In the genomic region with DNA sequence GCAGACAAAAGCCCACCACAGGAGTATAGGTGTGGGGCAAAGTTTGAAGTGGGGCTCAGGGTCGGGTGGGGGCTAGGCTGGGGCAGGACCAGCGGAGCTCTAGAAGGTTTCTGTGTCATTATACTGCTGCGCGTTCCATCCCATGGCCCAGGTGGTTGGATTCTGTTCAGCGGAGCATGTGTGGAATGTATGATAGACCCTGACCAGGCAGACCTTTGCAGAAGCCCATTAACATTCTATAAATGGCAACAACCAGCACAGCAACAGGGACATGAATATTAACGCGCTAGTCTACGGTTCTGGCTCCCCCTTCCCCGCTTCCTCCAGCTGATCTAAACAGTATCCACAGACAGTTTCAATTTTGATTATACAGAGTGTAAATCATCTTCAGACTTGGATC, we compare ENCODE assay signal across 26 cellular contexts.
"Had no signal": no experiment of that assay in that cellular context is flagged by ENCODE, and none has a peak within 500 bp of the region (broad histone marks: within the 10 kb centered on the region; RNA-seq: fewer than 3 reads in every experiment).

No MANE protein-coding gene starts in this region.

- H3K4me3 ChIP-seq: SJCRH30, SK-N-MC had no signal

- H3K4me3 Mint-ChIP-seq: activated CD4-positive, alpha-beta T cell treated with anti-CD3 and anti-CD28 coated beads, Interleukin-2, amount 10 ng/mL, durations not matched to agents 24 days and 14 days; activated CD8-positive, alpha-beta T cell treated with anti-CD3 and anti-CD28 coated beads for 36 hours; activated naive CD8-positive, alpha-beta T cell treated with anti-CD3 and anti-CD28 coated beads for 36 hours; activated T-cell treated with anti-CD3 and anti-CD28 coated beads, Interleukin-2, amount 50 U/mL, for 72 hours; activated T-helper 17 cell treated with anti-CD3 and anti-CD28 coated beads, Interleukin-2, amount 50 U/mL, for 72 hours had no signal

- H3K9me3 Mint-ChIP-seq: activated CD4-positive, alpha-beta T cell treated with anti-CD3 and anti-CD28 coated beads, Interleukin-2, amount 10 ng/mL, durations not matched to agents 24 days and 14 days; activated CD8-positive, alpha-beta T cell treated with anti-CD3 and anti-CD28 coated beads for 36 hours; activated naive CD8-positive, alpha-beta T cell treated with anti-CD3 and anti-CD28 coated beads for 36 hours; activated T-cell treated with anti-CD3 and anti-CD28 coated beads, Interleukin-2, amount 50 U/mL, for 72 hours; activated T-helper 17 cell treated with anti-CD3 and anti-CD28 coated beads, Interleukin-2, amount 50 U/mL, for 72 hours had no signal

- DNase-seq: activated CD4-positive, alpha-beta T cell treated with anti-CD3 and anti-CD28 coated beads, Interleukin-2, amount 10 ng/mL, durations not matched to agents 24 days and 14 days; activated CD4-positive, alpha-beta T cell treated with anti-CD3 and anti-CD28 coated beads, Interleukin-2, amount 50 U/mL, for 4 hours; activated CD8-positive, alpha-beta T cell treated with anti-CD3 and anti-CD28 coated beads for 36 hours; activated effector memory CD4-positive, alpha-beta T cell treated with anti-CD3 and anti-CD28 coated beads, Interleukin-2, amount 50 U/mL, for 16 hours; activated naive CD4-positive, alpha-beta T cell; activated naive CD4-positive, alpha-beta T cell treated with anti-CD3 and anti-CD28 coated beads, Interleukin-2, amount 50 U/mL, for 16 hours; activated naive CD8-positive, alpha-beta T cell treated with anti-CD3 and anti-CD28 coated beads for 36 hours; activated T-cell treated with anti-CD3 and anti-CD28 coated beads, Interleukin-2, amount 50 U/mL, for 1 hour; activated T-cell treated with anti-CD3 and anti-CD28 coated beads, Interleukin-2, amount 50 U/mL, for 72 hours; amniotic stem cell; aorta; NCI-H1092 treated with DMSO at 0.1 percent for 48 hours; NCI-H1417; NCI-H187 treated with DMSO at 0.1 percent for 48 hours; NCI-H2081; NCI-H226; NCI-H446 treated with DMSO at 0.1 percent for 48 hours; NCI-H524; NCI-H69; SHP77; SJCRH30; T1000; WERI-Rb-1 had no signal

- H3K36me3 Mint-ChIP-seq: activated naive CD8-positive, alpha-beta T cell treated with anti-CD3 and anti-CD28 coated beads for 36 hours had no signal

- H3K27ac Mint-ChIP-seq: activated CD4-positive, alpha-beta T cell treated with anti-CD3 and anti-CD28 coated beads, Interleukin-2, amount 10 ng/mL, durations not matched to agents 24 days and 14 days; activated CD8-positive, alpha-beta T cell treated with anti-CD3 and anti-CD28 coated beads for 36 hours; activated naive CD8-positive, alpha-beta T cell treated with anti-CD3 and anti-CD28 coated beads for 36 hours; activated T-cell treated with anti-CD3 and anti-CD28 coated beads, Interleukin-2, amount 50 U/mL, for 72 hours; activated T-helper 17 cell treated with anti-CD3 and anti-CD28 coated beads, Interleukin-2, amount 50 U/mL, for 72 hours had no signal

- H3K36me3 ChIP-seq: SJCRH30, WERI-Rb-1 had no signal

- H3K9me3 ChIP-seq: SJCRH30 had no signal

- ATAC-seq: activated CD8-positive, alpha-beta T cell treated with anti-CD3 and anti-CD28 coated beads for 36 hours; activated T-cell treated with anti-CD3 and anti-CD28 coated beads, Interleukin-2, amount 50 U/mL, for 72 hours; activated T-helper 17 cell treated with anti-CD3 and anti-CD28 coated beads, Interleukin-2, amount 50 U/mL, for 72 hours; Panc1 had no signal

- H3K27ac ChIP-seq: SJCRH30, SK-N-MC, WERI-Rb-1 had no signal
